ENCODE assay signal across 16 cellular contexts in genomic region chr7:3338161-3338560, GRCh38. TPM values are rescaled to one million over a fixed set of nuclear protein-coding genes. Genes with fewer than 3 reads are reported as not detected.
DNase-seq lines count a peak whose midpoint lies in the region; ATAC-seq and TF ChIP-seq lines count a peak whose summit lies in the region.
"Had no signal": no experiment of that assay in that cellular context is flagged by ENCODE, and none has a peak within 500 bp of the region (broad histone marks: within the 10 kb centered on the region; RNA-seq: fewer than 3 reads in every experiment).

No MANE protein-coding gene starts in this region.

- DNase-seq in H4 (ENCODE audit: low spot score), result peak; percentile 87
- DNase-seq in MG63, result peak; percentile 57
- DNase-seq in NCI-H69 (lab: John Stamatoyannopoulos, UW), result peak; percentile 70
- no peak for DNase-seq in left lung
- no peak for DNase-seq in effector CD4-positive, alpha-beta T cell
- DNase-seq: Caco-2, DND-41, NCI-H446 treated with DMSO at 0.1 percent for 48 hours, SHP77, SK-N-SH, T-helper 1 cell had no signal

- H3K27ac ChIP-seq in left lung, result no peak overlapping the region
- H3K27ac ChIP-seq: HL-60 had no signal

- H3K4me3 ChIP-seq in MG63, result no peak overlapping the region
- H3K4me3 ChIP-seq in left lung, result no peak overlapping the region
- H3K4me3 ChIP-seq: GM12878 had no signal

- ATAC-seq in left lung (peak; percentile 47), HG03521 (IDR thresholded peaks at IDR 0.05; ENCODE audit: unreplicated experiment) (no peak), GM19395 (IDR thresholded peaks at IDR 0.05; ENCODE audit: unreplicated experiment) (no peak)
- ATAC-seq: GM12878, HCT116 had no signal

- H3K9me3 ChIP-seq in MG63 (no peaks in the 10 kb centered on the region), left lung (no peaks in the 10 kb centered on the region)
- H3K9me3 ChIP-seq: Caco-2, SK-N-SH had no signal

- H3K4me1 ChIP-seq in left lung, result no peaks in the 10 kb centered on the region
- H3K4me1 ChIP-seq: Caco-2 had no signal

- H3K27me3 ChIP-seq in MG63 (0 out of 2 replicates have a peak, but pooled peaks cover 2% of the 10 kb centered on the region), left lung (no peaks in the 10 kb centered on the region)

- no peaks in the 10 kb centered on the region for H3K36me3 ChIP-seq in MG63
- no peaks in the 10 kb centered on the region for H3K36me3 ChIP-seq in left lung

- intact Hi-C loops in left lung (cut with DNase I), result no loop called here

- no peak for TF ChIP-seq CTCF in left lung (IDR thresholded peaks at IDR 0.05)

RNA-seq across cellular contexts. Expression of gene SDK1, which starts 37.1 kb away (rescaled TPM):
- 5.1 and 7.4 TPM in 2 replicates for total RNA-seq in H4 (2014; rRNA removed; shearing (Covaris generic))
- 1.1 TPM in 1 of 2 replicates, not detected in the other for total RNA-seq in MG63 (2014; rRNA removed; shearing (Covaris generic); ENCODE audit: low replicate concordance)
- total RNA-seq in left lung, result 10 to 100 TPM in 1 of 2 donors, 1 to 10 TPM in 1; 5.5 to 13.5 TPM

Comparison
In these comparisons a context has a peak if more than half of its experiments do, and no peak if none do; other contexts are left out.
1. DNase-seq: peak in H4 (single experiment), MG63 (single experiment) and NCI-H69 (single experiment); none in left lung (0 of 2) and effector CD4-positive, alpha-beta T cell (single experiment).